10 cellular contexts compared by ENCODE assay signal in the genomic region with DNA sequence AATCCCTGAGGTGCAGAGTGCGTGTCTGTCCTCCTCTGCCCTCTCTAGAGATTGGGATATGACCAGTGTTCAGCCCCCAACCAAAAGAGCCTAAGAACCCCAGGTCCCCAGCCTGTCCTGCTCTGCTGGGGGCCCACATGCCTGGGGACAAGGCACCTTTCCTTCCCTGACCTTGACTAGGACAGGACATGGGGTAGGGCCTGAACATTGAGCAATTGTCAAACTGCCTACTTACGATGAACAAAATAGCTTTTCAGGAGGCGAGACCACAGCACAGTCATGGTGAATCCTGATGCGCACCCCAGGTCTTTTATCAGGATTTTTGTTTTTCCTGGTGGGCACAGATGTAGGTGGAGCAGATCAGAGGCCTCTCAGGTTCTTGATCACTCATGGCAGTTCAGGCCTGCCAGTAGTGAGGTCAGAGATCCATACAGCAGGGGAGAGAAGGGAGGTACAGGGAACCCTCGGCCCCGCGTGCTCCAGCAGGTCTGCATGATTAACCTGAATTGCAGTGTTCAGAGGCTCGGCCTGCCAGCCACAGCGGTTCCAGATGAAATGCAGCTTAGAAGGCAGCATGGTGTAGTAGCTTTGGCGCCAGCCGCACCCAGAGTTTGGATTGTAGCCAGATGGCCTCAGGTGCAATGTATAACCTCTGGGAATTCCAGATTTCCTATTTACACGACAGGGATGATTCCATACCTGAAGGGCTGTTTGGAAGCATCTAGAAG.
DNase-seq lines count a peak whose midpoint lies in the region; ATAC-seq and TF ChIP-seq lines count a peak whose summit lies in the region.
"Had no signal": no experiment of that assay in that cellular context is flagged by ENCODE, and none has a peak within 500 bp of the region (broad histone marks: within the 10 kb centered on the region; RNA-seq: fewer than 3 reads in every experiment).

No MANE protein-coding gene starts in this region.

- peaks cover 0 to 10% (median 0%) of the 10 kb centered on the region in 12 donors for H3K4me1 ChIP-seq in heart left ventricle
- no peaks in the 10 kb centered on the region for H3K4me1 ChIP-seq in smooth muscle cell (ENCODE audit: low read depth)

- H3K27ac ChIP-seq in heart left ventricle (peak overlapping the region in 2 of 12 donors; percentile 25 to 37), smooth muscle cell (ENCODE audit: low read depth) (peak overlapping the region; percentile 74)

- ATAC-seq in heart left ventricle (peak; percentile 7 to 39 (median 36)), GM18517 (IDR thresholded peaks at IDR 0.05; ENCODE audit: unreplicated experiment) (no peak), HG02623 (IDR thresholded peaks at IDR 0.05; ENCODE audit: unreplicated experiment) (no peak), HG03175 (IDR thresholded peaks at IDR 0.05; ENCODE audit: unreplicated experiment) (no peak)
- ATAC-seq: activated CD8-positive, alpha-beta T cell treated with anti-CD3 and anti-CD28 coated beads, Interleukin-2, amount 10 ng/mL, durations not matched to agents 7 days and 5 days had no signal

- no peak overlapping the region for H3K4me2 ChIP-seq in smooth muscle cell

- H3K27me3 ChIP-seq in heart left ventricle (no peaks in the 10 kb centered on the region), smooth muscle cell (ENCODE audit: low read depth) (no peaks in the 10 kb centered on the region)

- H2AFZ ChIP-seq in smooth muscle cell (ENCODE audit: low read depth): no peak overlapping the region

- H3F3A ChIP-seq in smooth muscle cell (ENCODE audit: low read depth): peaks cover 13% of the 10 kb centered on the region

- no peaks in the 10 kb centered on the region for H3K36me3 ChIP-seq in heart left ventricle
- no peaks in the 10 kb centered on the region for H3K36me3 ChIP-seq in smooth muscle cell (ENCODE audit: low read depth)

- H4K20me1 ChIP-seq in smooth muscle cell (ENCODE audit: low read depth): peaks cover 65% of the 10 kb centered on the region

- TF ChIP-seq CTCF in heart left ventricle (IDR thresholded peaks at IDR 0.05): no peak
- TF ChIP-seq CTCF in smooth muscle cell (IDR thresholded peaks at IDR 0.05; ENCODE audit: borderline replicate concordance, insufficient read depth, poor library complexity, severe bottlenecking): no peak

- 83 to 89% (median 87%) methylated on average over 12 of the region's 12 CpGs for WGBS in heart left ventricle, 4 donors
- WGBS in smooth muscle cell (ENCODE audit: low lambda C conversion rate): 82% methylated on average over 12 of the region's 12 CpGs

- intact Hi-C loops in heart left ventricle (cut with DNase I): no loop called here

- peaks cover 54% of the 10 kb centered on the region for H3K79me2 ChIP-seq in smooth muscle cell (ENCODE audit: low read depth)

- H3K9ac ChIP-seq in smooth muscle cell (ENCODE audit: low read depth): no peak overlapping the region

- TF ChIP-seq POLR2A in heart left ventricle (IDR thresholded peaks at IDR 0.05): no peak

- no peaks in the 10 kb centered on the region for H3K9me3 ChIP-seq in heart left ventricle
- H3K9me3 ChIP-seq in smooth muscle cell (replicated peaks; ENCODE audit: low read depth): no peaks in the 10 kb centered on the region

- H3K4me3 ChIP-seq in heart left ventricle: no peak overlapping the region
- H3K4me3 ChIP-seq in smooth muscle cell: no peak overlapping the region

- DNase-seq in NCI-H2081 (lab: John Stamatoyannopoulos, UW) (peak; percentile 19 to 68), NCI-H2081 treated with DMSO at 0.1 percent for 48 hours (lab: John Stamatoyannopoulos, UW) (no peak), NCI-H2171 treated with DMSO at 0.1 percent for 48 hours (lab: John Stamatoyannopoulos, UW) (peak; percentile 85), heart left ventricle (no peak), smooth muscle cell (lab: John Stamatoyannopoulos, UW; ENCODE audit: unreplicated experiment) (no peak)
- DNase-seq: activated CD8-positive, alpha-beta T cell treated with anti-CD3 and anti-CD28 coated beads, Interleukin-2, amount 10 ng/mL, durations not matched to agents 7 days and 5 days; DMS53 had no signal

Comparison
In these comparisons a context has a peak if more than half of its experiments do, and no peak if none do; other contexts are left out.
1. DNase-seq: peak in NCI-H2081 (2 of 2) and NCI-H2171 treated with DMSO at 0.1 percent for 48 hours (single experiment); none in NCI-H2081 treated with DMSO at 0.1 percent for 48 hours (single experiment), heart left ventricle (0 of 5) and smooth muscle cell (single experiment).
2. ATAC-seq: peak in heart left ventricle (4 of 4); none in GM18517 (single experiment), HG02623 (single experiment) and HG03175 (single experiment).